9 cellular contexts compared by ENCODE assay signal in the genomic region with DNA sequence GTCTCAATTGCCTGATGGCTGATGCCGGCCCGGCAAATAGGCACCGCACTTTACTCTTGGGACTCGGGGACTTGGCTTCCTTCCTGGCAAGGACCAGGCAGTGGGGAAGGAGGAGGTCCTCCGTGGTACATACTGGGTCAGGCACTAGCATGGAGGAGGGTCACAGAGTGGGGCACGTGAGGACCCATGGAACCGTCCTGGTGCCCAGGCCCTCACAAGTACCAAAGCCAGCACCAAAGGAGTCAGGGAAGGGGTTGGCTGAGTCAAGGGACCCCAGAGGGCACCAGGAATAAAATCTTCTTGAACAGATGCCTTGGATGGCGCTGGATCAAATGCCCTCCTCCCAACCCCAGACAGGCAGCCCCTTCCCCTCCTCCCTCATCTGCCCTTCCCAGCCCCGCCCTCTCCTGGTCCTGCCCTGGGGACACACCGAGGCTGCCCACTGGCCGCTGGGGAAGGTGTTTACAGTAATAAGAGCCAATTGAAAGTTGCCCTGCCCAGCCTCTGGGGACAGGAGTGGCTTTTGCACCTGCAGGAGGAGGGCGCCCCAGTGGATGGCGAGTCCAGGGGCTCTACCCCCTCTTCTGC. TPM values are rescaled to one million over a fixed set of nuclear protein-coding genes. Genes with fewer than 3 reads are reported as not detected.
DNase-seq lines count a peak whose midpoint lies in the region; ATAC-seq and TF ChIP-seq lines count a peak whose summit lies in the region.
"Had no signal": no experiment of that assay in that cellular context is flagged by ENCODE, and none has a peak within 500 bp of the region (broad histone marks: within the 10 kb centered on the region; RNA-seq: fewer than 3 reads in every experiment).

No MANE protein-coding gene starts in this region.

- TF ChIP-seq CTCF in Loucy (conservative IDR thresholded peaks at IDR 0.05; ENCODE audit: low read length): 0 out of 2 replicates have a peak, but pooled peaks have one; percentile 22
- no peak for TF ChIP-seq CTCF in natural killer cell (IDR thresholded peaks at IDR 0.05)
- TF ChIP-seq CTCF in gastroesophageal sphincter (IDR thresholded peaks at IDR 0.05): no peak

- DNase-seq in ELF-1 (ENCODE audit: low read depth, low spot score) (peak; percentile 77), natural killer cell (no peak), SKM-1 treated with dmso at 0.1 percent for 144 hours (lab: John Stamatoyannopoulos, UW; ENCODE audit: unreplicated experiment) (no peak)
- no peak for DNase-seq in activated T-helper 2 cell treated with anti-CD3 and anti-CD28 coated beads, Interferon-gamma antibody, Interleukin-2, Interleukin-4, amounts not matched to agents 10 μg/mL and 5 μg/mL and 100 μg/mL, durations not matched to agents 14 hours and 24 hours and 36 hours (ENCODE audit: low spot score)
- no peak for DNase-seq in stimulated activated CD4-positive, alpha-beta T cell treated with anti-CD3 and anti-CD28 coated beads, Interleukin-2, amount 100 ng/mL, for 48 hours

- H2AFZ ChIP-seq in Loucy (ENCODE audit: low read length): no peak overlapping the region

- peak overlapping the region; percentile 80 for H3K4me3 Mint-ChIP-seq in activated T-helper 2 cell treated with anti-CD3 and anti-CD28 coated beads, Interferon-gamma antibody, Interleukin-2, Interleukin-4, amounts not matched to agents 10 μg/mL and 5 μg/mL and 100 μg/mL, durations not matched to agents 14 hours and 24 hours and 36 hours (ENCODE audit: low read depth)
- H3K4me3 Mint-ChIP-seq in natural killer cell: peak overlapping the region; percentile 84

- H3K4me2 ChIP-seq in Loucy (ENCODE audit: low read depth, low read length, poor library complexity, severe bottlenecking): peak overlapping the region; percentile 98

- no peaks in the 10 kb centered on the region for H3K9me2 ChIP-seq in Loucy (replicated peaks; ENCODE audit: low read depth, low read length)

- H3K4me1 ChIP-seq in Loucy (ENCODE audit: insufficient read depth, low read length, poor library complexity, severe bottlenecking) (peaks cover 72% of the 10 kb centered on the region), gastroesophageal sphincter (peaks cover 0 to 21% (median 0%) of the 10 kb centered on the region in 3 donors)

- peak overlapping the region; percentile 89 for H3K4me3 ChIP-seq in Loucy (ENCODE audit: low read length, poor library complexity, severe bottlenecking)
- H3K4me3 ChIP-seq in gastroesophageal sphincter: no peak overlapping the region

- no peak for TF ChIP-seq POLR2A in gastroesophageal sphincter (IDR thresholded peaks at IDR 0.05)

- peaks cover 3% of the 10 kb centered on the region for H4K20me1 ChIP-seq in Loucy (ENCODE audit: insufficient read depth, low read length, poor library complexity, severe bottlenecking)

- H3K79me2 ChIP-seq in Loucy (ENCODE audit: insufficient read depth, low read length): peaks cover 46% of the 10 kb centered on the region

- no peaks in the 10 kb centered on the region for H3K9me3 Mint-ChIP-seq in activated T-helper 2 cell treated with anti-CD3 and anti-CD28 coated beads, Interferon-gamma antibody, Interleukin-2, Interleukin-4, amounts not matched to agents 10 μg/mL and 5 μg/mL and 100 μg/mL, durations not matched to agents 14 hours and 24 hours and 36 hours
- H3K9me3 Mint-ChIP-seq in natural killer cell: no peaks in the 10 kb centered on the region

- WGBS in gastroesophageal sphincter (ENCODE audit: low coverage in 1 of 2), 2 donors: no CpG with 5 or more reads among the region's 13 CpGs

- H3K9ac ChIP-seq in Loucy (ENCODE audit: low read depth, low read length, poor library complexity, severe bottlenecking): peak overlapping the region; percentile 99

- intact Hi-C loops in activated T-helper 2 cell treated with anti-CD3 and anti-CD28 coated beads, Interferon-gamma antibody, Interleukin-2, Interleukin-4, amounts not matched to agents 10 μg/mL and 5 μg/mL and 100 μg/mL, durations not matched to agents 14 hours and 24 hours and 36 hours (cut with micrococcal nuclease): no loop called here
- intact Hi-C loops in natural killer cell (cut with micrococcal nuclease): no loop called here

- H3K36me3 Mint-ChIP-seq in activated T-helper 2 cell treated with anti-CD3 and anti-CD28 coated beads, Interferon-gamma antibody, Interleukin-2, Interleukin-4, amounts not matched to agents 10 μg/mL and 5 μg/mL and 100 μg/mL, durations not matched to agents 14 hours and 24 hours and 36 hours (ENCODE audit: low read depth): peaks cover 48% of the 10 kb centered on the region
- no peaks in the 10 kb centered on the region for H3K36me3 Mint-ChIP-seq in natural killer cell

- H3K36me3 ChIP-seq in Loucy (ENCODE audit: insufficient read depth, low read length) (no peaks in the 10 kb centered on the region), gastroesophageal sphincter (no peaks in the 10 kb centered on the region)

- no peak for TF ChIP-seq EP300 in gastroesophageal sphincter (IDR thresholded peaks at IDR 0.05)

- peak in 2 of 3 donors; percentile 1 to 25 for ATAC-seq in natural killer cell
- no peak for ATAC-seq in gastroesophageal sphincter
- ATAC-seq in HG03095 (IDR thresholded peaks at IDR 0.05; ENCODE audit: unreplicated experiment): no peak
- ATAC-seq: Right ventricle myocardium inferior had no signal

- H3F3A ChIP-seq in Loucy (ENCODE audit: low read depth): peaks cover 26% of the 10 kb centered on the region

- H3K27me3 ChIP-seq in Loucy (ENCODE audit: insufficient read depth, low read length, poor library complexity, severe bottlenecking) (no peaks in the 10 kb centered on the region), gastroesophageal sphincter (peaks cover 83% of the 10 kb centered on the region)

- peaks cover 4% of the 10 kb centered on the region for H3K27me3 Mint-ChIP-seq in activated T-helper 2 cell treated with anti-CD3 and anti-CD28 coated beads, Interferon-gamma antibody, Interleukin-2, Interleukin-4, amounts not matched to agents 10 μg/mL and 5 μg/mL and 100 μg/mL, durations not matched to agents 14 hours and 24 hours and 36 hours (ENCODE audit: low read depth)
- no peaks in the 10 kb centered on the region for H3K27me3 Mint-ChIP-seq in natural killer cell (ENCODE audit: low read depth in 2 of 2)

- H3K9me3 ChIP-seq in Loucy (ENCODE audit: insufficient read depth, low read depth, low read length) (no peaks in the 10 kb centered on the region), gastroesophageal sphincter (no peaks in the 10 kb centered on the region)

- H3K27ac ChIP-seq in gastroesophageal sphincter: no peak overlapping the region

- peaks cover 62% of the 10 kb centered on the region for H3K4me1 Mint-ChIP-seq in activated T-helper 2 cell treated with anti-CD3 and anti-CD28 coated beads, Interferon-gamma antibody, Interleukin-2, Interleukin-4, amounts not matched to agents 10 μg/mL and 5 μg/mL and 100 μg/mL, durations not matched to agents 14 hours and 24 hours and 36 hours (ENCODE audit: low read depth)
- H3K4me1 Mint-ChIP-seq in natural killer cell: peaks cover 60 to 89% of the 10 kb centered on the region in 2 donors

- H3K27ac Mint-ChIP-seq in activated T-helper 2 cell treated with anti-CD3 and anti-CD28 coated beads, Interferon-gamma antibody, Interleukin-2, Interleukin-4, amounts not matched to agents 10 μg/mL and 5 μg/mL and 100 μg/mL, durations not matched to agents 14 hours and 24 hours and 36 hours: peak overlapping the region; percentile 88
- H3K27ac Mint-ChIP-seq in natural killer cell: peak overlapping the region; percentile 86 to 96

RNA-seq across cellular contexts. Expression of a gene that starts 5.6 kb away (rescaled TPM):
- total RNA-seq in activated T-helper 2 cell treated with anti-CD3 and anti-CD28 coated beads, Interferon-gamma antibody, Interleukin-2, Interleukin-4, amounts not matched to agents 10 μg/mL and 5 μg/mL and 100 μg/mL, durations not matched to agents 14 hours and 24 hours and 36 hours: 0.51 and 0.68 TPM in 2 replicates
- total RNA-seq in natural killer cell (10 to 100 TPM; 25.0 to 29.0 (median 25.0) TPM), gastroesophageal sphincter (1 to 10 TPM in 3 of 4 donors, under 1 TPM in 1; 0.73 to 3.3 (median 1.6) TPM)

RNA-seq across cellular contexts. Expression of a gene that starts 6.0 kb away (rescaled TPM):
- 112 and 118 TPM in 2 replicates for total RNA-seq in activated T-helper 2 cell treated with anti-CD3 and anti-CD28 coated beads, Interferon-gamma antibody, Interleukin-2, Interleukin-4, amounts not matched to agents 10 μg/mL and 5 μg/mL and 100 μg/mL, durations not matched to agents 14 hours and 24 hours and 36 hours
- total RNA-seq in natural killer cell: 100 to 1,000 TPM; 314 to 359 (median 342) TPM
- 1 to 10 TPM in 3 of 4 donors, under 1 TPM in 1; 0.30 to 2.0 (median 1.5) TPM for total RNA-seq in gastroesophageal sphincter

RNA-seq across cellular contexts. Expression of a gene that starts 8.2 kb away (rescaled TPM):
- total RNA-seq in activated T-helper 2 cell treated with anti-CD3 and anti-CD28 coated beads, Interferon-gamma antibody, Interleukin-2, Interleukin-4, amounts not matched to agents 10 μg/mL and 5 μg/mL and 100 μg/mL, durations not matched to agents 14 hours and 24 hours and 36 hours: 250 and 262 TPM in 2 replicates
- total RNA-seq in natural killer cell (100 to 1,000 TPM; 222 to 245 (median 233) TPM), gastroesophageal sphincter (10 to 100 TPM; 49.9 to 78.6 (median 63.4) TPM)

RNA-seq across cellular contexts. Expression of a gene that starts 18.1 kb away (rescaled TPM):
- 32.1 and 34.1 TPM in 2 replicates for total RNA-seq in activated T-helper 2 cell treated with anti-CD3 and anti-CD28 coated beads, Interferon-gamma antibody, Interleukin-2, Interleukin-4, amounts not matched to agents 10 μg/mL and 5 μg/mL and 100 μg/mL, durations not matched to agents 14 hours and 24 hours and 36 hours
- 10 to 100 TPM; 30.2 to 47.1 (median 37.3) TPM for total RNA-seq in natural killer cell
- 10 to 100 TPM in 2 of 4 donors, 1 to 10 TPM in 2; 8.5 to 16.0 (median 11.1) TPM for total RNA-seq in gastroesophageal sphincter

RNA-seq across cellular contexts. Expression of a gene that starts 18.4 kb away (rescaled TPM):
- 67.6 and 70.2 TPM in 2 replicates for total RNA-seq in activated T-helper 2 cell treated with anti-CD3 and anti-CD28 coated beads, Interferon-gamma antibody, Interleukin-2, Interleukin-4, amounts not matched to agents 10 μg/mL and 5 μg/mL and 100 μg/mL, durations not matched to agents 14 hours and 24 hours and 36 hours
- 10 to 100 TPM; 81.0 to 89.6 (median 84.6) TPM for total RNA-seq in natural killer cell
- total RNA-seq in gastroesophageal sphincter: 10 to 100 TPM; 35.8 to 49.7 (median 45.6) TPM

Comparison
In these comparisons a context has a peak if more than half of its experiments do, and no peak if none do; other contexts are left out.
1. ATAC-seq: peak in natural killer cell (2 of 3); none in gastroesophageal sphincter (single experiment) and HG03095 (single experiment).
2. RNA of a gene that starts 5.6 kb away (total RNA-seq): 25.0 to 29.0 TPM in natural killer cell; 0.73 to 3.3 TPM in gastroesophageal sphincter and 0.51 to 0.68 TPM in activated T-helper 2 cell treated with anti-CD3 and anti-CD28 coated beads, Interferon-gamma antibody, Interleukin-2, Interleukin-4, amounts not matched to agents 10 μg/mL and 5 μg/mL and 100 μg/mL, durations not matched to agents 14 hours and 24 hours and 36 hours; every median in the first group is over 4 times any median in the second.
3. RNA of a gene that starts 6.0 kb away (total RNA-seq): 314 to 359 TPM in natural killer cell and 112 to 118 TPM in activated T-helper 2 cell treated with anti-CD3 and anti-CD28 coated beads, Interferon-gamma antibody, Interleukin-2, Interleukin-4, amounts not matched to agents 10 μg/mL and 5 μg/mL and 100 μg/mL, durations not matched to agents 14 hours and 24 hours and 36 hours; 0.30 to 2.0 TPM in gastroesophageal sphincter; every median in the first group is over 10 times any median in the second.